ENCODE assay signal across 8 cellular contexts in genomic region chr15:67063689-67064606, GRCh38. TPM values are rescaled to one million over a fixed set of nuclear protein-coding genes. Genes with fewer than 3 reads are reported as not detected.
DNase-seq lines count a peak whose midpoint lies in the region; ATAC-seq and TF ChIP-seq lines count a peak whose summit lies in the region.

No MANE protein-coding gene starts in this region.

- no peak for ATAC-seq in thoracic aorta (ENCODE audit: insufficient number of reproducible peaks, low FRiP score, low read depth)
- ATAC-seq in GM18517 (IDR thresholded peaks at IDR 0.05; ENCODE audit: unreplicated experiment): no peak

- H3K27me3 Mint-ChIP-seq in activated naive CD4-positive, alpha-beta T cell treated with anti-CD3 and anti-CD28 coated beads, Interleukin-2, amount 50 U/mL, for 24 hours: no peaks in the 10 kb centered on the region

- TF ChIP-seq CTCF in thoracic aorta (IDR thresholded peaks at IDR 0.05): no peak

- peak overlapping the region; percentile 72 to 89 for H3K27ac ChIP-seq in thoracic aorta

- no peaks in the 10 kb centered on the region for H3K27me3 ChIP-seq in thoracic aorta (replicated peaks; ENCODE audit: insufficient read depth)

- H3K4me1 ChIP-seq in thoracic aorta (ENCODE audit: control insufficient read depth in 1 of 2, low read depth in 2 of 2): peaks cover 14 to 40% of the 10 kb centered on the region in 2 donors

- H3K9me3 ChIP-seq in thoracic aorta: no peaks in the 10 kb centered on the region

- peak; percentile 56 for DNase-seq in activated naive CD4-positive, alpha-beta T cell treated with Interleukin-2 at 50 U/mL for 16 hours
- DNase-seq in activated naive CD4-positive, alpha-beta T cell (lab: John Stamatoyannopoulos, UW): no peak
- peak; percentile 88 for DNase-seq in kidney tubule cell (ENCODE audit: low spot score)
- no peak for DNase-seq in thoracic aorta (ENCODE audit: low spot score)
- DNase-seq in midbrain (lab: John Stamatoyannopoulos, UW): no peak
- DNase-seq in activated CD8-positive, alpha-beta memory T cell treated with anti-CD3 and anti-CD28 coated beads, Interleukin-2, amount 50 U/mL, for 48 hours: no peak

- H3K4me1 Mint-ChIP-seq in activated naive CD4-positive, alpha-beta T cell treated with anti-CD3 and anti-CD28 coated beads, Interleukin-2, amount 50 U/mL, for 24 hours: peaks cover 43% of the 10 kb centered on the region

- peak overlapping the region; percentile 57 for H3K27ac Mint-ChIP-seq in activated naive CD4-positive, alpha-beta T cell treated with anti-CD3 and anti-CD28 coated beads, Interleukin-2, amount 50 U/mL, for 24 hours

- no peaks in the 10 kb centered on the region for H3K36me3 ChIP-seq in thoracic aorta

- no peaks in the 10 kb centered on the region for H3K9me3 Mint-ChIP-seq in activated naive CD4-positive, alpha-beta T cell treated with anti-CD3 and anti-CD28 coated beads, Interleukin-2, amount 50 U/mL, for 24 hours

- H3K36me3 Mint-ChIP-seq in activated naive CD4-positive, alpha-beta T cell treated with anti-CD3 and anti-CD28 coated beads, Interleukin-2, amount 50 U/mL, for 24 hours: no peaks in the 10 kb centered on the region

- peak overlapping the region; percentile 62 for H3K4me3 Mint-ChIP-seq in activated naive CD4-positive, alpha-beta T cell treated with anti-CD3 and anti-CD28 coated beads, Interleukin-2, amount 50 U/mL, for 24 hours

- H3K4me3 ChIP-seq in thoracic aorta: no peak overlapping the region

RNA-seq across cellular contexts. Expression of gene SMAD3, which starts 1.5 kb away (rescaled TPM):
- total RNA-seq in thoracic aorta: 10 to 100 TPM; 47.9 to 78.5 TPM

Comparison
In these comparisons a context has a peak if more than half of its experiments do, and no peak if none do; other contexts are left out.
1. DNase-seq: peak in activated naive CD4-positive, alpha-beta T cell treated with Interleukin-2 at 50 U/mL for 16 hours (single experiment) and kidney tubule cell (single experiment); none in activated naive CD4-positive, alpha-beta T cell (0 of 4), thoracic aorta (single experiment), midbrain (single experiment) and activated CD8-positive, alpha-beta memory T cell treated with anti-CD3 and anti-CD28 coated beads, Interleukin-2, amount 50 U/mL, for 48 hours (single experiment).